Comparison of ENCODE assay signal across 23 cellular contexts in the genomic region with DNA sequence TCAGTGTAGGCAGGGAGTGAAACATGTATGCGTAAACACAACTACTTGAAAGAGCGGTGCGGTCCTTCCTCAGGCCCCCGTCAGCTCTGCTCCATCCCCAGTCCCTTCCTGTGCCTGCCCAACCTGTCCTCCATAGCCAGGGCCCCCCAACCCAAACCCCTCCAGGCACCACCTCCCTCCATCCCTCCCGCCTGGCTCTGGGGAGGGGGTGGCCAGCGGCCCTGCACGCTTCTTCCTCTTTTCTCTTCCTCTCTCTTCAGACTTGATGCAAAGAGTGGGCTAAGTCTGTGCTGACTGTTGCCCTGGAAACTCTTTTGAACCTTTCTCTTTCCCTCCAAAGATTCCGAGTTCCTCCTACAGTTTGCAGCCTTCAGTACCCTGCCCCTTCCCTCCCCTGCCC.
A peak's percentile ranks its signal among the peaks of the same experiment; 100 is the strongest.
DNase-seq lines count a peak whose midpoint lies in the region; ATAC-seq, FAIRE-seq and TF ChIP-seq lines count a peak whose summit lies in the region.
"Had no signal": no experiment of that assay in that cellular context is flagged by ENCODE, and none has a peak within 500 bp of the region (broad histone marks: within the 10 kb centered on the region; RNA-seq: fewer than 3 reads in every experiment).

No MANE protein-coding gene starts in this region.

- no peak for TF ChIP-seq CTCF in neural progenitor cell (IDR thresholded peaks at IDR 0.05)
- TF ChIP-seq CTCF in kidney (IDR thresholded peaks at IDR 0.05; ENCODE audit: borderline replicate concordance, extremely low read depth, insufficient read depth), result no peak

- H3K9me3 ChIP-seq in neural progenitor cell (ENCODE audit: low read depth) (no peaks in the 10 kb centered on the region), kidney (ENCODE audit: control insufficient read depth in 1 of 2, low read length in 2 of 2) (no peaks in the 10 kb centered on the region)
- H3K9me3 ChIP-seq: HAP-1 had no signal

- no peak overlapping the region for H3K4me3 ChIP-seq in neural progenitor cell
- H3K4me3 ChIP-seq in kidney (ENCODE audit: low read length in 2 of 2), result no peak overlapping the region
- H3K4me3 ChIP-seq: ascending aorta, HAP-1 had no signal

- DNase-seq in CD1c-positive myeloid dendritic cell (ENCODE audit: extremely low spot score) (peak; percentile 41), MV-4-11 (lab: John Stamatoyannopoulos, UW) (peak; percentile 66), UCSD-AML1 (lab: John Stamatoyannopoulos, UW; ENCODE audit: unreplicated experiment) (peak; percentile 20), neural progenitor cell (ENCODE audit: low spot score) (no peak), kidney (no peak), activated gamma-delta T cell (lab: John Stamatoyannopoulos, UW) (no peak)
- DNase-seq in activated CD8-positive, alpha-beta memory T cell treated with anti-CD3 and anti-CD28 coated beads, Interleukin-2, amount 10 ng/mL, durations not matched to agents 7 days and 5 days, result no peak
- DNase-seq in stimulated activated CD4-positive, alpha-beta T cell treated with anti-CD3 and anti-CD28 coated beads, Interleukin-4, amount 100 ng/mL, for 24 hours, result no peak
- DNase-seq: activated CD4-positive, alpha-beta memory T cell treated with anti-CD3 and anti-CD28 coated beads for 36 hours; activated naive CD4-positive, alpha-beta T cell treated with anti-CD3 and anti-CD28 coated beads, Interleukin-2, amount 50 U/mL, for 16 hours; activated T-cell treated with anti-CD3 and anti-CD28 coated beads, Interleukin-2, amount 50 U/mL, for 4 hours; CD8-positive, alpha-beta T cell; DND-41; NCI-H1092 treated with DMSO at 0.1 percent for 48 hours; NCI-H2171; stimulated activated naive CD4-positive, alpha-beta T cell treated with Interleukin-2 at 50 U/mL for 16 hours; trophoblast cell had no signal

- no peak for FAIRE-seq in kidney (lab: Jason Lieb, UNC)
- FAIRE-seq: islet of Langerhans, RCC 7860 had no signal

- H3K27me3 Mint-ChIP-seq in neural progenitor cell (ENCODE audit: insufficient read depth, low read depth), result peaks cover 8% of the 10 kb centered on the region
- H3K27me3 Mint-ChIP-seq in activated CD8-positive, alpha-beta memory T cell treated with anti-CD3 and anti-CD28 coated beads, Interleukin-2, amount 10 ng/mL, durations not matched to agents 7 days and 5 days, result no peaks in the 10 kb centered on the region
- H3K27me3 Mint-ChIP-seq: activated CD4-positive, alpha-beta memory T cell treated with anti-CD3 and anti-CD28 coated beads for 36 hours had no signal

- H3K4me1 Mint-ChIP-seq in neural progenitor cell, result peaks cover 37% of the 10 kb centered on the region
- H3K4me1 Mint-ChIP-seq in activated CD8-positive, alpha-beta memory T cell treated with anti-CD3 and anti-CD28 coated beads, Interleukin-2, amount 10 ng/mL, durations not matched to agents 7 days and 5 days, result no peaks in the 10 kb centered on the region

- peak overlapping the region; percentile 85 for H2AFZ ChIP-seq in neural progenitor cell (replicated peaks)

- no peaks in the 10 kb centered on the region for H3F3A ChIP-seq in neural progenitor cell (ENCODE audit: low read depth)

- H3K36me3 ChIP-seq in neural progenitor cell (no peaks in the 10 kb centered on the region), kidney (ENCODE audit: control insufficient read depth in 1 of 2, insufficient read depth in 2 of 2, low read length in 2 of 2) (no peaks in the 10 kb centered on the region)
- H3K36me3 ChIP-seq: ascending aorta, HAP-1 had no signal

- H3K36me3 Mint-ChIP-seq in neural progenitor cell, result no peaks in the 10 kb centered on the region
- no peaks in the 10 kb centered on the region for H3K36me3 Mint-ChIP-seq in activated CD8-positive, alpha-beta memory T cell treated with anti-CD3 and anti-CD28 coated beads, Interleukin-2, amount 10 ng/mL, durations not matched to agents 7 days and 5 days
- H3K36me3 Mint-ChIP-seq: activated CD4-positive, alpha-beta memory T cell treated with anti-CD3 and anti-CD28 coated beads for 36 hours; CD8-positive, alpha-beta T cell had no signal

- no peaks in the 10 kb centered on the region for H3K27me3 ChIP-seq in neural progenitor cell
- H3K27me3 ChIP-seq: ascending aorta had no signal

- peaks cover 2% of the 10 kb centered on the region for H3K9me3 Mint-ChIP-seq in neural progenitor cell
- no peaks in the 10 kb centered on the region for H3K9me3 Mint-ChIP-seq in activated CD8-positive, alpha-beta memory T cell treated with anti-CD3 and anti-CD28 coated beads, Interleukin-2, amount 10 ng/mL, durations not matched to agents 7 days and 5 days (ENCODE audit: low read depth)
- H3K9me3 Mint-ChIP-seq: activated T-cell treated with anti-CD3 and anti-CD28 coated beads, Interleukin-2, amount 50 U/mL, for 4 hours; CD8-positive, alpha-beta T cell; neural crest cell had no signal

- H3K4me3 Mint-ChIP-seq in neural progenitor cell, result no peak overlapping the region
- no peak overlapping the region for H3K4me3 Mint-ChIP-seq in activated CD8-positive, alpha-beta memory T cell treated with anti-CD3 and anti-CD28 coated beads, Interleukin-2, amount 10 ng/mL, durations not matched to agents 7 days and 5 days
- H3K4me3 Mint-ChIP-seq: activated CD4-positive, alpha-beta memory T cell treated with anti-CD3 and anti-CD28 coated beads for 36 hours; activated T-cell treated with anti-CD3 and anti-CD28 coated beads, Interleukin-2, amount 50 U/mL, for 4 hours; CD8-positive, alpha-beta T cell; neural crest cell had no signal

- H3K27ac Mint-ChIP-seq in neural progenitor cell, result peak overlapping the region; percentile 68
- no peak overlapping the region for H3K27ac Mint-ChIP-seq in activated CD8-positive, alpha-beta memory T cell treated with anti-CD3 and anti-CD28 coated beads, Interleukin-2, amount 10 ng/mL, durations not matched to agents 7 days and 5 days
- H3K27ac Mint-ChIP-seq: activated CD4-positive, alpha-beta memory T cell treated with anti-CD3 and anti-CD28 coated beads for 36 hours; CD8-positive, alpha-beta T cell had no signal

- intact Hi-C loops in kidney (cut with DNase I), result no loop called here

- H4K20me1 ChIP-seq in neural progenitor cell (ENCODE audit: low read depth), result no peaks in the 10 kb centered on the region

- H3K27ac ChIP-seq in neural progenitor cell (no peak overlapping the region), kidney (ENCODE audit: low read depth in 2 of 2, low read length in 2 of 2) (no peak overlapping the region)
- H3K27ac ChIP-seq: ascending aorta had no signal

- H3K9ac ChIP-seq in neural progenitor cell (no peak overlapping the region), kidney (ENCODE audit: low read length in 2 of 2) (no peak overlapping the region)

- no peaks in the 10 kb centered on the region for H3K79me2 ChIP-seq in neural progenitor cell (ENCODE audit: low read depth)

- CTCF ChIA-PET in activated CD8-positive, alpha-beta memory T cell treated with anti-CD3 and anti-CD28 coated beads, Interleukin-2, amount 10 ng/mL, durations not matched to agents 7 days and 5 days (lab: Charles Lee), result interaction anchor here (0.7 kb wide), 2 partner anchors 165 to 1898 kb away, joined by 3 to 4 read pairs; no protein-coding TSS in a partner anchor

- H3K4me2 ChIP-seq in neural progenitor cell, result no peak overlapping the region

- ATAC-seq in activated CD8-positive, alpha-beta memory T cell treated with anti-CD3 and anti-CD28 coated beads, Interleukin-2, amount 10 ng/mL, durations not matched to agents 7 days and 5 days, result no peak
- ATAC-seq: CD8-positive, alpha-beta T cell; SK-N-SH treated with all-trans-retinoic acid at 6 μM for 48 hours had no signal

- H3K4me1 ChIP-seq in neural progenitor cell (peaks cover 6% of the 10 kb centered on the region), kidney (ENCODE audit: control insufficient read depth in 1 of 2, insufficient read depth in 1 of 2, low read depth in 1 of 2, low read length in 2 of 2) (no peaks in the 10 kb centered on the region)
- H3K4me1 ChIP-seq: ascending aorta, HAP-1 had no signal

Comparison
In these comparisons a context has a peak if more than half of its experiments do, and no peak if none do; other contexts are left out.
1. DNase-seq: peak in CD1c-positive myeloid dendritic cell (single experiment), MV-4-11 (single experiment) and UCSD-AML1 (single experiment); none in neural progenitor cell (single experiment), kidney (single experiment), activated CD8-positive, alpha-beta memory T cell treated with anti-CD3 and anti-CD28 coated beads, Interleukin-2, amount 10 ng/mL, durations not matched to agents 7 days and 5 days (single experiment), stimulated activated CD4-positive, alpha-beta T cell treated with anti-CD3 and anti-CD28 coated beads, Interleukin-4, amount 100 ng/mL, for 24 hours (single experiment) and activated gamma-delta T cell (single experiment).